Comparison of ENCODE assay signal across 17 cellular contexts in genomic region chr18:63241739-63242138, GRCh38.
A peak's percentile ranks its signal among the peaks of the same experiment; 100 is the strongest.
DNase-seq lines count a peak whose midpoint lies in the region; ATAC-seq, FAIRE-seq and TF ChIP-seq lines count a peak whose summit lies in the region.
"Had no signal": no experiment of that assay in that cellular context is flagged by ENCODE, and none has a peak within 500 bp of the region (broad histone marks: within the 10 kb centered on the region; RNA-seq: fewer than 3 reads in every experiment).

No MANE protein-coding gene starts in this region.

- H3K27me3 ChIP-seq in CD4-positive, alpha-beta T cell (ENCODE audit: control insufficient read depth, insufficient read depth, low read length), result no peaks in the 10 kb centered on the region
- H3K27me3 ChIP-seq in small intestine (ENCODE audit: control insufficient read depth in 2 of 2, insufficient read depth in 2 of 2, low read length in 2 of 2), result no peaks in the 10 kb centered on the region

- ATAC-seq in CD4-positive, alpha-beta T cell (ENCODE audit: poor library complexity), result no peak
- ATAC-seq in mucosa of descending colon, result peak; percentile 42
- ATAC-seq: Panc1 had no signal

- intact Hi-C loops in CD4-positive, alpha-beta T cell (cut with DNase I, micrococcal nuclease), result no loop called here
- intact Hi-C loops in mucosa of descending colon (cut with DNase I, micrococcal nuclease), result loop anchor here in 1 of 2 donors (10.0 kb wide), 1 partner anchor 73 kb away; the partner anchor contains the start of gene BCL2

- peaks cover 31% of the 10 kb centered on the region for H3K36me3 Mint-ChIP-seq in CD4-positive, alpha-beta T cell (ENCODE audit: low read depth)

- FAIRE-seq in GM19239 (lab: Jason Lieb, UNC), result peak; percentile 45
- FAIRE-seq in small intestine (lab: Jason Lieb, UNC), result no peak
- FAIRE-seq in RCC 7860 (lab: Jason Lieb, UNC), result no peak

- no peaks in the 10 kb centered on the region for H3K9me3 Mint-ChIP-seq in CD4-positive, alpha-beta T cell

- no peaks in the 10 kb centered on the region for H3K9me3 ChIP-seq in CD4-positive, alpha-beta T cell (ENCODE audit: control insufficient read depth, low read length)
- H3K9me3 ChIP-seq in mucosa of descending colon, result no peaks in the 10 kb centered on the region
- H3K9me3 ChIP-seq in small intestine (ENCODE audit: control insufficient read depth, low read depth), result no peaks in the 10 kb centered on the region

- H3K27ac Mint-ChIP-seq in CD4-positive, alpha-beta T cell, result peak overlapping the region; percentile 10

- H3K27ac ChIP-seq in CD4-positive, alpha-beta T cell (ENCODE audit: low read depth, low read length), result no peak overlapping the region
- no peak overlapping the region for H3K27ac ChIP-seq in small intestine (ENCODE audit: low read depth in 1 of 2, low read length in 1 of 2)

- no peak overlapping the region for H3K4me3 Mint-ChIP-seq in CD4-positive, alpha-beta T cell
- H3K4me3 Mint-ChIP-seq: B cell; CD8-positive, alpha-beta memory T cell; IgD-negative memory B cell had no signal

- no peak for TF ChIP-seq CTCF in CD4-positive, alpha-beta T cell (IDR thresholded peaks at IDR 0.05)
- TF ChIP-seq CTCF in mucosa of descending colon (IDR thresholded peaks at IDR 0.05), result no peak
- TF ChIP-seq CTCF in GM10266 (IDR thresholded peaks at IDR 0.05; ENCODE audit: control insufficient read depth, insufficient read depth, low read depth, missing control alignments), result no peak

- POLR2A ChIA-PET in CD4-positive, alpha-beta T cell (lab: Charles Lee), result interaction anchor here (1.3 kb wide), 1 partner anchor 79 kb away, joined by 4 read pairs; no protein-coding TSS in a partner anchor

- no peaks in the 10 kb centered on the region for H3K27me3 Mint-ChIP-seq in CD4-positive, alpha-beta T cell
- H3K27me3 Mint-ChIP-seq: B cell, IgD-negative memory B cell had no signal

- H3K4me3 ChIP-seq in mucosa of descending colon, result no peak overlapping the region
- H3K4me3 ChIP-seq in small intestine (ENCODE audit: low read depth in 1 of 2, low read length in 2 of 2), result no peak overlapping the region

- no peaks in the 10 kb centered on the region for H3K36me3 ChIP-seq in mucosa of descending colon (ENCODE audit: low read depth)
- no peaks in the 10 kb centered on the region for H3K36me3 ChIP-seq in small intestine (ENCODE audit: control insufficient read depth in 2 of 2, insufficient read depth in 2 of 2, low read length in 2 of 2)

- 24 to 72% (median 42%) methylated on average over 8 of the region's 8 CpGs for WGBS in small intestine, 3 donors

- no peak for DNase-seq in CD4-positive, alpha-beta T cell
- DNase-seq in GM19239 (ENCODE audit: insufficient read length, low spot score) (no peak), mucosa of descending colon (no peak), small intestine (peak; percentile 65), RCC 7860 (ENCODE audit: low spot score) (no peak), GM10266 (ENCODE audit: extremely low spot score) (no peak)
- no peak for DNase-seq in activated CD8-positive, alpha-beta memory T cell treated with anti-CD3 and anti-CD28 coated beads for 24 hours
- DNase-seq: CD8-positive, alpha-beta memory T cell; H7; NCI-H1417; NCI-H1930; NCI-H2171 treated with DMSO at 0.1 percent for 48 hours; NCI-H510A; Right ventricle myocardium superior had no signal

- H3K4me1 Mint-ChIP-seq in CD4-positive, alpha-beta T cell (ENCODE audit: low read depth), result peaks cover 35% of the 10 kb centered on the region

- CTCF ChIA-PET in CD4-positive, alpha-beta T cell (lab: Charles Lee), result interaction anchor here (1.1 kb wide), 1 partner anchor 12 kb away, joined by 3 read pairs; no protein-coding TSS in a partner anchor

- H3K4me1 ChIP-seq in mucosa of descending colon (ENCODE audit: low read depth) (peaks cover 13% of the 10 kb centered on the region), small intestine (ENCODE audit: control insufficient read depth in 2 of 2, insufficient read depth in 1 of 2, low read depth in 1 of 2, low read length in 1 of 2) (no peaks in the 10 kb centered on the region)
